8 cellular contexts compared by ENCODE assay signal in genomic region chr4:54217642-54218486, GRCh38. TPM values are rescaled to one million over a fixed set of nuclear protein-coding genes. Genes with fewer than 3 reads are reported as not detected.
DNase-seq lines count a peak whose midpoint lies in the region; ATAC-seq and TF ChIP-seq lines count a peak whose summit lies in the region.

No MANE protein-coding gene starts in this region.

- H3K9ac ChIP-seq in HCT116 (ENCODE audit: low read length): peak overlapping the region; percentile 7; the same call in 1 of the 2 replicates

- CTCF ChIA-PET in HCT116 (lab: Charles Lee): interaction anchor here (0.5 to 6.0 kb wide), 8 partner anchors 16 to 309 kb away, joined by 3 to 64 read pairs (median 3); no protein-coding TSS in a partner anchor

- in situ Hi-C loops in astrocyte of the cerebellum (cut with HindIII; ENCODE audit: low sequenced_read_pairs): loop anchor here (10.0 kb wide), 2 partner anchors 283 to 503 kb away; no protein-coding TSS in a partner anchor

- TF ChIP-seq RAD21 in HCT116 (IDR thresholded peaks at IDR 0.05; ENCODE audit: low read depth): peak; percentile 96

- 2% methylated on average over 23 of the region's 23 CpGs for WGBS in prostate gland

- intact Hi-C loops in HCT116 (cut with micrococcal nuclease): loop anchor here (1.0 kb wide), 2 partner anchors 288 to 310 kb away; no protein-coding TSS in a partner anchor
- intact Hi-C loops in prostate gland (cut with DNase I): loop anchor here (2.0 to 5.0 kb wide), 3 partner anchors 287 to 1021 kb away; no protein-coding TSS in a partner anchor

- RAD21 ChIA-PET in HCT116 (lab: Charles Lee; ENCODE audit: low non-redundant PET in 1 of 2, low total read pairs in 2 of 2, uncharacterized antibody in 2 of 2, unreplicated experiment in 2 of 2): interaction anchor here (1.0 to 1.7 kb wide), 4 partner anchors 16 to 309 kb away, joined by 3 to 6 read pairs (median 5); no protein-coding TSS in a partner anchor

- no TSS peak for BruUV-seq in HCT116 (replicated peaks; lab: Mats Ljungman, UMichigan)

- H3K27ac ChIP-seq in HCT116 (ENCODE audit: low read depth, low read length) (no peak overlapping the region; the same call in 1 of the 2 replicates), right atrium auricular region (peak overlapping the region in 1 of 2 donors; percentile 35), prostate gland (no peak overlapping the region)

- no peaks in the 10 kb centered on the region for H3K79me2 ChIP-seq in HCT116 (ENCODE audit: insufficient read depth, low read length)

- DNase-seq in DMS79 (lab: John Stamatoyannopoulos, UW): peak; percentile 20
- peak; percentile 71 for DNase-seq in HCT116 (ENCODE audit: low read depth, low spot score)
- DNase-seq in NCI-H1105 treated with DMSO at 0.1 percent for 48 hours (lab: John Stamatoyannopoulos, UW): peak; percentile 69
- peak; percentile 21 to 70 for DNase-seq in SW 1271 (lab: John Stamatoyannopoulos, UW)
- peak; percentile 55 for DNase-seq in astrocyte of the cerebellum (ENCODE audit: low read depth)
- DNase-seq in right atrium auricular region (ENCODE audit: low spot score): peak; percentile 94
- peak; percentile 65 for DNase-seq in prostate gland (ENCODE audit: low spot score)

- peak overlapping the region; percentile 50 to 54 for H3K4me3 ChIP-seq in HCT116 (replicated peaks in 1 of 2; ENCODE audit: low read depth in 1 of 2, low read length in 2 of 2)
- peak overlapping the region; percentile 47 for H3K4me3 ChIP-seq in astrocyte of the cerebellum (ENCODE audit: low read depth, low read length)
- peak overlapping the region; percentile 34 to 42 for H3K4me3 ChIP-seq in right atrium auricular region
- H3K4me3 ChIP-seq in prostate gland: peak overlapping the region; percentile 12 to 15

- H4K20me1 ChIP-seq in HCT116 (ENCODE audit: insufficient read depth): no peaks in the 10 kb centered on the region

- POLR2A ChIA-PET in HCT116 (lab: Charles Lee): interaction anchor here (2.0 kb wide), 1 partner anchor 288 kb away, joined by 6 read pairs; no protein-coding TSS in a partner anchor

- no peaks in the 10 kb centered on the region for H3K9me2 ChIP-seq in HCT116 (ENCODE audit: insufficient read depth)

- TF ChIP-seq POLR2A in HCT116 (IDR thresholded peaks at IDR 0.05; ENCODE audit: borderline replicate concordance, extremely low read depth, insufficient read depth, insufficient read length) (no peak), prostate gland (IDR thresholded peaks at IDR 0.05) (no peak)

- H3K4me1 ChIP-seq in HCT116 (ENCODE audit: control insufficient read depth in 1 of 2, insufficient read depth in 2 of 2, low read length in 2 of 2): peaks cover 0 to 12% of the 10 kb centered on the region in 2 experiments; a peak in 2 of 4 replicates
- peaks cover 0 to 10% of the 10 kb centered on the region in 2 donors for H3K4me1 ChIP-seq in right atrium auricular region
- no peaks in the 10 kb centered on the region for H3K4me1 ChIP-seq in prostate gland (replicated peaks)

- no peaks in the 10 kb centered on the region for H3K36me3 ChIP-seq in HCT116 (ENCODE audit: control insufficient read depth in 1 of 2, insufficient read depth in 2 of 2, low read length in 2 of 2)
- H3K36me3 ChIP-seq in right atrium auricular region: no peaks in the 10 kb centered on the region
- H3K36me3 ChIP-seq in prostate gland: no peaks in the 10 kb centered on the region

- peak overlapping the region; percentile 80 for H3K4me2 ChIP-seq in HCT116 (ENCODE audit: low read length)

- H3K9me3 ChIP-seq in HCT116 (ENCODE audit: control insufficient read depth in 1 of 2, insufficient read depth in 1 of 2, low read depth in 1 of 2, low read length in 2 of 2): no peaks in the 10 kb centered on the region
- H3K9me3 ChIP-seq in right atrium auricular region: no peaks in the 10 kb centered on the region
- no peaks in the 10 kb centered on the region for H3K9me3 ChIP-seq in prostate gland

- TF ChIP-seq CTCF in HCT116 (IDR thresholded peaks at IDR 0.05 in 2 of 3, conservative IDR thresholded peaks at IDR 0.05 in 1 of 3; ENCODE audit: borderline replicate concordance in 1 of 3, insufficient read depth in 1 of 3, low read depth in 2 of 3, low read length in 2 of 3): peak; percentile 85 to 91 (median 88)
- peak; percentile 90 for TF ChIP-seq CTCF in astrocyte of the cerebellum (IDR thresholded peaks at IDR 0.05; ENCODE audit: low read depth, low read length, missing control alignments)
- TF ChIP-seq CTCF in right atrium auricular region (IDR thresholded peaks at IDR 0.05): peak; percentile 87 to 94
- peak; percentile 84 to 94 (median 90) for TF ChIP-seq CTCF in prostate gland (IDR thresholded peaks at IDR 0.05)

- ATAC-seq in HCT116 (peak; percentile 97), GM18909 (IDR thresholded peaks at IDR 0.05; ENCODE audit: poor library complexity, unreplicated experiment) (no peak)

- H3K27me3 ChIP-seq in HCT116 (ENCODE audit: insufficient read depth, low read length): no peaks in the 10 kb centered on the region
- no peaks in the 10 kb centered on the region for H3K27me3 ChIP-seq in right atrium auricular region
- H3K27me3 ChIP-seq in prostate gland (replicated peaks; ENCODE audit: insufficient read depth): no peaks in the 10 kb centered on the region

- H2AFZ ChIP-seq in HCT116 (ENCODE audit: low read depth, low read length, poor library complexity, severe bottlenecking): peak overlapping the region; percentile 81

TF ChIP-seq in HCT116, 20 proteins besides CTCF, POLR2A, EP300 and RAD21:
- TF ChIP-seq REST (IDR thresholded peaks at IDR 0.05; ENCODE audit: low read depth) (no peak), CBX3 (IDR thresholded peaks at IDR 0.05; ENCODE audit: low read depth) (peak; percentile 67)

RNA-seq across cellular contexts. Expression of gene PDGFRA, which starts 11.2 kb away (rescaled TPM):
- total RNA-seq in HCT116 (2021; ENCODE audit: unreplicated experiment) (0.25 TPM), right atrium auricular region (10 to 100 TPM; 25.3 to 42.8 TPM), prostate gland (10 to 100 TPM in 1 of 2 donors, 1 to 10 TPM in 1; 5.8 to 82.2 TPM)
- polyA plus RNA-seq in HCT116 (2012): not detected in 2 replicates

Comparison
In these comparisons a context has a peak if more than half of its experiments do, and no peak if none do; other contexts are left out.
1. DNase-seq: peak in every context shown above with its lines; median percentile 94 in right atrium auricular region; 71 in HCT116; 69 in NCI-H1105 treated with DMSO at 0.1 percent for 48 hours; 65 in prostate gland; 55 in astrocyte of the cerebellum; 46 in SW 1271; 20 in DMS79.